In the genomic region with DNA sequence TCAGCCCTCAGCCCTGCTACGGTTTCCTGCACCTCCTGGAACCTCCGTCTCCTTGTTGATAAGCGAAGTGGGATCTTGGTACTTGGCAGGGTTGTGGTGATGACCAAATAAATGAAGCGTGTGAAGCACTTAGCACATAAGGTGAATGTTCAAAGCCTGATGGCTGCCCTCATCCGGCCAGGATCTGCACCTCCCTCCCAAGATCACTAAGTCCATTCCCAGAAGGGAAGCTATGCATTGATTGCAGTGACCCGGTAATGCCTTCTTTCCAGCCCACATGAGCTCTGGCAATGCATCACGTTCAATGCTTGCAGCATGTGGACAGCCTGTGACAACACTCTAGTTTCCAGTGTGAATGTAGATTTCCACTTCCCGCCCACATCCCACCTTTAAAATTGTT, we compare ENCODE assay signal across 20 cellular contexts.
"Had no signal": no experiment of that assay in that cellular context is flagged by ENCODE, and none has a peak within 500 bp of the region (broad histone marks: within the 10 kb centered on the region; RNA-seq: fewer than 3 reads in every experiment).

No MANE protein-coding gene starts in this region.

- H3K4me1 ChIP-seq: upper lobe of right lung had no signal

- DNase-seq: activated CD4-positive, alpha-beta memory T cell treated with anti-CD3 and anti-CD28 coated beads for 36 hours; activated CD4-positive, alpha-beta T cell treated with anti-CD3 and anti-CD28 coated beads for 1 hour; activated CD8-positive, alpha-beta memory T cell treated with anti-CD3 and anti-CD28 coated beads, Interleukin-2, amount 50 U/mL, for 48 hours; activated naive CD4-positive, alpha-beta T cell treated with anti-CD3 and anti-CD28 coated beads for 36 hours; activated T-cell treated with anti-CD3 and anti-CD28 coated beads, Interleukin-2, amount 50 U/mL, for 72 hours; esophagus squamous epithelium; islet precursor cell; mammary epithelial cell; stimulated activated CD4-positive, alpha-beta T cell treated with anti-CD3 and anti-CD28 coated beads, Interleukin-15, amount 100 ng/mL, for 24 hours; stimulated activated CD4-positive, alpha-beta T cell treated with anti-CD3 and anti-CD28 coated beads, Interleukin-4, amount 100 ng/mL, for 24 hours; stimulated activated naive CD8-positive, alpha-beta T cell treated with anti-CD3 and anti-CD28 coated beads, Interleukin-15, Interleukin-2, amounts not matched to agents 100 U/mL and 50 U/mL, for 24 hours; upper lobe of right lung had no signal

- ATAC-seq: activated T-cell treated with anti-CD3 and anti-CD28 coated beads, Interleukin-2, amount 50 U/mL, for 72 hours; left lobe of liver; naive thymus-derived CD4-positive, alpha-beta T cell; upper lobe of right lung had no signal

- H3K4me2 ChIP-seq: hepatocyte had no signal

- H3K9me3 ChIP-seq: esophagus squamous epithelium, neutrophil, upper lobe of right lung had no signal

- H2AFZ ChIP-seq: hepatocyte had no signal

- FAIRE-seq: astrocyte, bronchial epithelial cell, colon had no signal

- H3K4me3 Mint-ChIP-seq: activated CD4-positive, alpha-beta memory T cell treated with anti-CD3 and anti-CD28 coated beads for 36 hours; activated naive CD4-positive, alpha-beta T cell treated with anti-CD3 and anti-CD28 coated beads for 36 hours; activated T-cell treated with anti-CD3 and anti-CD28 coated beads, Interleukin-2, amount 50 U/mL, for 72 hours had no signal

- H3K36me3 Mint-ChIP-seq: activated CD4-positive, alpha-beta memory T cell treated with anti-CD3 and anti-CD28 coated beads for 36 hours; naive thymus-derived CD4-positive, alpha-beta T cell had no signal

- H3K36me3 ChIP-seq: esophagus squamous epithelium, neutrophil, upper lobe of right lung had no signal

- H3K27ac ChIP-seq: esophagus squamous epithelium, hepatocyte, neutrophil, upper lobe of right lung, VCaP had no signal

- H3K27me3 ChIP-seq: esophagus squamous epithelium, hepatocyte, neutrophil, upper lobe of right lung had no signal

- H3K4me3 ChIP-seq: esophagus squamous epithelium, hepatocyte, upper lobe of right lung had no signal

- H3K79me2 ChIP-seq: hepatocyte had no signal

- H3K27ac Mint-ChIP-seq: activated CD4-positive, alpha-beta memory T cell treated with anti-CD3 and anti-CD28 coated beads for 36 hours; activated naive CD4-positive, alpha-beta T cell treated with anti-CD3 and anti-CD28 coated beads for 36 hours; activated T-cell treated with anti-CD3 and anti-CD28 coated beads, Interleukin-2, amount 50 U/mL, for 72 hours had no signal

- H3K9me3 Mint-ChIP-seq: activated CD4-positive, alpha-beta memory T cell treated with anti-CD3 and anti-CD28 coated beads for 36 hours; activated naive CD4-positive, alpha-beta T cell treated with anti-CD3 and anti-CD28 coated beads for 36 hours; activated T-cell treated with anti-CD3 and anti-CD28 coated beads, Interleukin-2, amount 50 U/mL, for 72 hours; naive thymus-derived CD4-positive, alpha-beta T cell had no signal
